Comparison of ENCODE assay signal across 9 cellular contexts in genomic region chr2:10790228-10790973, GRCh38. TPM values are rescaled to one million over a fixed set of nuclear protein-coding genes. Genes with fewer than 3 reads are reported as not detected.
DNase-seq lines count a peak whose midpoint lies in the region; ATAC-seq and TF ChIP-seq lines count a peak whose summit lies in the region.
"Had no signal": no experiment of that assay in that cellular context is flagged by ENCODE, and none has a peak within 500 bp of the region (broad histone marks: within the 10 kb centered on the region; RNA-seq: fewer than 3 reads in every experiment).

No MANE protein-coding gene starts in this region.

- CTCF ChIA-PET in activated CD4-positive, alpha-beta memory T cell treated with anti-CD3 and anti-CD28 coated beads, Interleukin-2, amount 10 ng/mL, durations not matched to agents 7 days and 5 days (lab: Charles Lee) = interaction anchor here (1.7 kb wide), 1 partner anchor 8 kb away, joined by 4 read pairs; no protein-coding TSS in a partner anchor

- H3K27ac Mint-ChIP-seq in activated CD4-positive, alpha-beta memory T cell treated with anti-CD3 and anti-CD28 coated beads, Interleukin-2, amount 10 ng/mL, durations not matched to agents 7 days and 5 days = peak overlapping the region; percentile 85

- TF ChIP-seq POLR2A in upper lobe of left lung (IDR thresholded peaks at IDR 0.05) = no peak
- TF ChIP-seq POLR2A in thyroid gland (IDR thresholded peaks at IDR 0.05) = no peak

- no peaks in the 10 kb centered on the region for H3K9me3 Mint-ChIP-seq in activated CD4-positive, alpha-beta memory T cell treated with anti-CD3 and anti-CD28 coated beads, Interleukin-2, amount 10 ng/mL, durations not matched to agents 7 days and 5 days

- H3K4me3 Mint-ChIP-seq in activated CD4-positive, alpha-beta memory T cell treated with anti-CD3 and anti-CD28 coated beads, Interleukin-2, amount 10 ng/mL, durations not matched to agents 7 days and 5 days = peak overlapping the region; percentile 74

- no peak for TF ChIP-seq EP300 in upper lobe of left lung (IDR thresholded peaks at IDR 0.05)

- H3K27me3 Mint-ChIP-seq in activated CD4-positive, alpha-beta memory T cell treated with anti-CD3 and anti-CD28 coated beads, Interleukin-2, amount 10 ng/mL, durations not matched to agents 7 days and 5 days = no peaks in the 10 kb centered on the region

- POLR2A ChIA-PET in activated CD4-positive, alpha-beta memory T cell treated with anti-CD3 and anti-CD28 coated beads, Interleukin-2, amount 10 ng/mL, durations not matched to agents 7 days and 5 days (lab: Charles Lee) = interaction anchor here (0.9 to 3.9 kb wide), 3 partner anchors 9 to 22 kb away, joined by 4 to 26 read pairs (median 5); partner anchors contain the start of gene PDIA6

- TF ChIP-seq CTCF in upper lobe of left lung (IDR thresholded peaks at IDR 0.05) = no peak
- TF ChIP-seq CTCF in thyroid gland (IDR thresholded peaks at IDR 0.05) = no peak

- H3K27me3 ChIP-seq in upper lobe of left lung (no peaks in the 10 kb centered on the region), thyroid gland (no peaks in the 10 kb centered on the region)
- H3K27me3 ChIP-seq: BLaER1 treated with 17β-estradiol and CSF1 and Interleukin-3, amounts not matched to agents 10 nM and 100 nM had no signal

- peaks cover 37% of the 10 kb centered on the region for H3K4me1 Mint-ChIP-seq in activated CD4-positive, alpha-beta memory T cell treated with anti-CD3 and anti-CD28 coated beads, Interleukin-2, amount 10 ng/mL, durations not matched to agents 7 days and 5 days

- ATAC-seq in HG02938 (IDR thresholded peaks at IDR 0.05; ENCODE audit: unreplicated experiment) (peak; percentile 82), upper lobe of left lung (ENCODE audit: low FRiP score in 2 of 2) (no peak)

- in situ Hi-C loops in G401 (cut with HindIII; ENCODE audit: low sequenced_read_pairs) = no loop called here

- no peak overlapping the region for H3K4me3 ChIP-seq in upper lobe of left lung
- H3K4me3 ChIP-seq in thyroid gland (replicated peaks in 1 of 3) = no peak overlapping the region
- H3K4me3 ChIP-seq: BLaER1 treated with 17β-estradiol and CSF1 and Interleukin-3, amounts not matched to agents 10 nM and 100 nM had no signal

- WGBS in upper lobe of left lung, 2 donors = 53 to 87% methylated on average over 6 of the region's 6 CpGs
- WGBS in thyroid gland, 2 donors = 86 to 92% methylated on average over 6 of the region's 6 CpGs

- peaks cover 82% of the 10 kb centered on the region for H3K36me3 Mint-ChIP-seq in activated CD4-positive, alpha-beta memory T cell treated with anti-CD3 and anti-CD28 coated beads, Interleukin-2, amount 10 ng/mL, durations not matched to agents 7 days and 5 days (ENCODE audit: low read depth)

- H3K4me1 ChIP-seq in upper lobe of left lung (peaks cover 0 to 18% (median 4%) of the 10 kb centered on the region in 4 donors), thyroid gland (no peaks in the 10 kb centered on the region)

- peak overlapping the region; percentile 13 to 59 (median 32) for H3K27ac ChIP-seq in upper lobe of left lung
- no peak overlapping the region for H3K27ac ChIP-seq in thyroid gland

- peak; percentile 48 for DNase-seq in stimulated activated CD4-positive, alpha-beta T cell treated with anti-CD3 and anti-CD28 coated beads, Interleukin-4, amount 100 ng/mL, for 24 hours
- no peak for DNase-seq in stimulated activated CD4-positive, alpha-beta T cell treated with anti-CD3 and anti-CD28 coated beads, Interleukin-4, amount 100 ng/mL, for 1 hour
- peak; percentile 57 for DNase-seq in activated CD4-positive, alpha-beta memory T cell treated with anti-CD3 and anti-CD28 coated beads, Interleukin-2, amount 10 ng/mL, durations not matched to agents 7 days and 5 days
- DNase-seq in upper lobe of left lung (no peak), SW 1271 (lab: John Stamatoyannopoulos, UW) (no peak), thyroid gland (no peak), G401 (ENCODE audit: low spot score) (no peak)

- H3K36me3 ChIP-seq in upper lobe of left lung (peaks cover 12 to 99% (median 82%) of the 10 kb centered on the region in 4 donors), thyroid gland (peaks cover 79 to 95% of the 10 kb centered on the region in 2 donors)

- H3K9me3 ChIP-seq in upper lobe of left lung (no peaks in the 10 kb centered on the region), thyroid gland (no peaks in the 10 kb centered on the region)
- H3K9me3 ChIP-seq: BLaER1 treated with 17β-estradiol and CSF1 and Interleukin-3, amounts not matched to agents 10 nM and 100 nM had no signal

- intact Hi-C loops in thyroid gland (cut with DNase I) = no loop called here

RNA-seq across cellular contexts. Expression of gene PDIA6, which starts 22.2 kb away (rescaled TPM):
- total RNA-seq in activated CD4-positive, alpha-beta memory T cell treated with anti-CD3 and anti-CD28 coated beads, Interleukin-2, amount 10 ng/mL, durations not matched to agents 7 days and 5 days = 100 to 1,000 TPM; 161 to 165 TPM
- total RNA-seq in upper lobe of left lung = 100 to 1,000 TPM in 4 of 6 donors, 10 to 100 TPM in 2; 32.5 to 209 (median 122) TPM
- total RNA-seq in thyroid gland = 100 to 1,000 TPM; 227 to 540 (median 414) TPM
- 378 and 429 TPM in 2 replicates for total RNA-seq in G401 (2014; rRNA removed; shearing (Covaris generic))

Comparison
In these comparisons a context has a peak if more than half of its experiments do, and no peak if none do; other contexts are left out.
1. DNase-seq: peak in stimulated activated CD4-positive, alpha-beta T cell treated with anti-CD3 and anti-CD28 coated beads, Interleukin-4, amount 100 ng/mL, for 24 hours (single experiment) and activated CD4-positive, alpha-beta memory T cell treated with anti-CD3 and anti-CD28 coated beads, Interleukin-2, amount 10 ng/mL, durations not matched to agents 7 days and 5 days (single experiment); none in stimulated activated CD4-positive, alpha-beta T cell treated with anti-CD3 and anti-CD28 coated beads, Interleukin-4, amount 100 ng/mL, for 1 hour (single experiment), upper lobe of left lung (0 of 2), SW 1271 (0 of 2), thyroid gland (0 of 2) and G401 (single experiment).
2. H3K27ac ChIP-seq: peak in upper lobe of left lung (4 of 4); none in thyroid gland (0 of 3).